Comparison of ENCODE assay signal across 16 cellular contexts in the genomic region with DNA sequence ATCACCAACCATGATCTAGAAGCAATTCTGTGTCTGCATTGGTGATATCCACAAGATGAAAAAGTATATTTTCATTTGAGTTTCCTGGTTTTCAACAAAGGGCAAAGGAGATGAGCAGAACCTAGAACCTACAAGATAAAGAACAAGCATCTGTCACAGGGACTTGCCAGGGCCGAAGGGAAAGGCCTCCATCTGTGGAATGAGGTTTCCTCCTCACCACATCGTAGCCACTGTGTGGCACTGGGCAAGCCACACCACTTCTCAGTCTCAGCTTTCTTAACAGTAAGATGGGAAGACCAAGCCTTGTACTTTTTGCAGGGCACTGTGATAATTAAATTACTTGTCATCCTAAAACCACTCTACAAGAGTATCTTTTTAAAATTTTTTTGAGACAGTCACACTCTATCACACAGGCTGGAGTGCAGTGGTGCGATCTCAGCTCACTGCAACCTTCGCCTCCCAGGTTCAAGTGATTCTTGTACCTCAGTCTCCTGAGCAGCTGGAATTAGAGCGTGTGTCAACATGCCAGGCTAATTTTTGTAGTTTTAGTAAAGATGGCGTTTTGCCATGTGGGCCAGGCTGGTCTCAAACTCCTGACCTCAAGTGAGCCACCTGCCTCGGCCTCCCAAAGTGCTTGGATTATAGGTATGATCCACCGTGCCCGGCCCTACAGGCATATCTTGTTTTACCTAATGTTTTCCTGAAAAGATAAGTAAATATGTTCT. TPM values are rescaled to one million over a fixed set of nuclear protein-coding genes. Genes with fewer than 3 reads are reported as not detected.
A peak's percentile ranks its signal among the peaks of the same experiment; 100 is the strongest.
DNase-seq lines count a peak whose midpoint lies in the region; ATAC-seq, FAIRE-seq and TF ChIP-seq lines count a peak whose summit lies in the region.
"Had no signal": no experiment of that assay in that cellular context is flagged by ENCODE, and none has a peak within 500 bp of the region (broad histone marks: within the 10 kb centered on the region; RNA-seq: fewer than 3 reads in every experiment).

No MANE protein-coding gene starts in this region.

- WGBS in GM12878 (ENCODE audit: insufficient coverage, insufficient replicate concordance, low lambda C conversion rate, missing lambda C conversion rate): 57% methylated on average over 9 of the region's 9 CpGs
- WGBS in thyroid gland, 2 donors: 41 to 52% methylated on average over 9 of the region's 9 CpGs

- no peak for TF ChIP-seq RAD21 in GM12878 (IDR thresholded peaks at IDR 0.05; ENCODE audit: insufficient read depth, low read depth, low read length)

- TF ChIP-seq POLR2A in GM12878 (IDR thresholded peaks at IDR 0.05; ENCODE audit: low read depth, low read length) (no peak), thyroid gland (IDR thresholded peaks at IDR 0.05) (no peak)

- CTCF ChIA-PET in GM12878 (lab: Yijun Ruan, JAX): interaction anchor here (1.2 to 2.5 kb wide), 2 partner anchors 75 to 89 kb away, joined by 3 to 7 read pairs; no protein-coding TSS in a partner anchor

- ATAC-seq in GM12878: peak; percentile 64
- ATAC-seq in GM19467 (IDR thresholded peaks at IDR 0.05; ENCODE audit: unreplicated experiment): no peak
- ATAC-seq: A549 had no signal

- H3K4me3 ChIP-seq in GM12878 (no peak overlapping the region), thyroid gland (replicated peaks in 1 of 3) (no peak overlapping the region)
- H3K4me3 ChIP-seq: A549, HAP-1 had no signal

- BruUV-seq in GM12878 (replicated peaks; lab: Mats Ljungman, UMichigan): no TSS peak

- no peaks in the 10 kb centered on the region; the same call in 1 of the 2 replicates for H3K79me2 ChIP-seq in GM12878 (ENCODE audit: control insufficient read depth, insufficient read depth, low read length)

- no peaks in the 10 kb centered on the region; the same call in 1 of the 2 replicates for H4K20me1 ChIP-seq in GM12878 (ENCODE audit: control insufficient read depth, insufficient read depth)

- RAD21 ChIA-PET in GM12878 (lab: Charles Lee; ENCODE audit: unreplicated experiment): interaction anchor here (1.3 kb wide), 1 partner anchor 75 kb away, joined by 5 read pairs; no protein-coding TSS in a partner anchor

- H3K27me3 ChIP-seq in GM12878 (replicated peaks in 1 of 2; ENCODE audit: control insufficient read depth in 2 of 2, insufficient read depth in 2 of 2, low read length in 1 of 2): no peaks in the 10 kb centered on the region
- no peaks in the 10 kb centered on the region for H3K27me3 ChIP-seq in thyroid gland
- H3K27me3 ChIP-seq: BE2C had no signal

- in situ Hi-C loops in GM12878 (cut with MboI): no loop called here

- TF ChIP-seq CTCF in GM12878 (IDR thresholded peaks at IDR 0.05 in 2 of 3, conservative IDR thresholded peaks at IDR 0.05 in 1 of 3; ENCODE audit: control insufficient read depth in 2 of 3, extremely low read depth in 1 of 3, insufficient read depth in 1 of 3, low read depth in 3 of 3, low read length in 3 of 3): no peak
- TF ChIP-seq CTCF in thyroid gland (IDR thresholded peaks at IDR 0.05): no peak

- H3K36me3 ChIP-seq in GM12878 (ENCODE audit: control insufficient read depth in 2 of 2, insufficient read depth in 2 of 2, low read length in 1 of 2) (no peaks in the 10 kb centered on the region), thyroid gland (no peaks in the 10 kb centered on the region)
- H3K36me3 ChIP-seq: BE2C, HAP-1 had no signal

- no peak overlapping the region for H3K9ac ChIP-seq in GM12878 (ENCODE audit: control insufficient read depth, insufficient read depth, low read length)

- POLR2A ChIA-PET in GM12878 (lab: Charles Lee): no interaction called here

- intact Hi-C loops in GM12878 (cut with micrococcal nuclease; ENCODE audit: unreplicated experiment): no loop called here
- intact Hi-C loops in thyroid gland (cut with DNase I): no loop called here

- SMC1A ChIA-PET in GM12878 (lab: Charles Lee; ENCODE audit: uncharacterized antibody, unreplicated experiment): interaction anchor here (1.3 to 2.1 kb wide), 2 partner anchors 14 to 41 kb away, joined by 4 read pairs; no protein-coding TSS in a partner anchor

- H2AFZ ChIP-seq in GM12878 (ENCODE audit: control insufficient read depth, low read depth, low read length): no peak overlapping the region

- FAIRE-seq in GM12878 (lab: Jason Lieb, UNC): no peak
- FAIRE-seq: A549, D721Med, GM19239, H1 had no signal

- H3K4me1 ChIP-seq in GM12878 (ENCODE audit: control insufficient read depth, insufficient read depth, low read length): no peaks in the 10 kb centered on the region
- H3K4me1 ChIP-seq in thyroid gland: peaks cover 0 to 26% of the 10 kb centered on the region in 2 donors
- H3K4me1 ChIP-seq: A549, HAP-1 had no signal

- DNase-seq in DMS79 (lab: John Stamatoyannopoulos, UW) (peak; percentile 1), GDM1 (lab: John Stamatoyannopoulos, UW) (peak; percentile 12), GM12878 (ENCODE audit: low read depth, low spot score) (no peak), thyroid gland (peak; percentile 71 to 75), NCI-H446 treated with DMSO at 0.1 percent for 48 hours (lab: John Stamatoyannopoulos, UW) (no peak)
- DNase-seq: CD4-positive, alpha-beta memory T cell; COR-L47; DMS53 had no signal

- no peaks in the 10 kb centered on the region for H3K9me3 ChIP-seq in GM12878 (replicated peaks; ENCODE audit: control insufficient read depth, insufficient read depth, low read length)
- no peaks in the 10 kb centered on the region for H3K9me3 ChIP-seq in thyroid gland
- H3K9me3 ChIP-seq: A549, BE2C, HAP-1 had no signal

- no peak for TF ChIP-seq EP300 in GM12878 (IDR thresholded peaks at IDR 0.05; ENCODE audit: borderline replicate concordance in 1 of 2, control insufficient read depth in 1 of 2, low read depth in 2 of 2, low read length in 2 of 2)

- H3K4me2 ChIP-seq in GM12878 (ENCODE audit: control insufficient read depth, insufficient read depth): no peak overlapping the region
- H3K4me2 ChIP-seq: A549 had no signal

- no peak overlapping the region for H3K27ac ChIP-seq in GM12878 (ENCODE audit: control insufficient read depth, insufficient read depth)
- H3K27ac ChIP-seq in thyroid gland: peak overlapping the region in 2 of 3 donors; percentile 7 to 36
- H3K27ac ChIP-seq: A549, C4-2B had no signal

TF ChIP-seq in GM12878, 131 proteins besides CTCF, POLR2A, EP300 and RAD21:
- no peak for TF ChIP-seq SPI1 (IDR thresholded peaks at IDR 0.05; ENCODE audit: borderline replicate concordance, insufficient read depth, low read depth, low read length)
- TF ChIP-seq RFX5 (IDR thresholded peaks at IDR 0.05; ENCODE audit: low read depth, low read length): no peak
- no peak for TF ChIP-seq TBL1XR1 (IDR thresholded peaks at IDR 0.05; ENCODE audit: low read depth, low read length)

RNA-seq across cellular contexts. Expression of a gene that starts 45.8 kb away (rescaled TPM):
- 66.4 and 67.1 TPM in 2 replicates for total RNA-seq in GM12878 (2013; cell fraction: nucleolus; rRNA removed)
- 1.9 and 2.3 TPM in 2 replicates for total RNA-seq in GM12878 (2014; rRNA removed)
- 1.3 and 1.7 TPM in 2 replicates for total RNA-seq in GM12878 (2014; rRNA removed; fragmentation: Illumina TruSeq; extraction: Trizol)
- 3.2 and 3.5 TPM in 2 replicates for total RNA-seq in GM12878 (2021)
- 1.4 TPM for polyA plus RNA-seq in GM12878 (2011; ENCODE audit: low read depth)
- polyA plus RNA-seq in GM12878 (2011; rRNA removed): 6.0 and 12.7 TPM in 2 replicates
- 9.3 and 11.5 TPM in 2 replicates for polyA plus RNA-seq in GM12878 (2011; cell fraction: cytosol; rRNA removed)
- polyA plus RNA-seq in GM12878 (2011; cell fraction: nucleus; rRNA removed): 69.0 and 70.5 TPM in 2 replicates
- 2.4 and 2.8 TPM in 2 replicates for polyA plus RNA-seq in GM12878 (2012)
- 2.1 and 2.5 TPM in 2 replicates for polyA plus RNA-seq in GM12878 (2014; fragmentation: Illumina TruSeq; extraction: Trizol)
- polyA plus RNA-seq in GM12878 (2014; fragmentation: Nextera tagmentation; extraction: Ambion mirVana): under 1 TPM; 0.05 to 0.06 TPM
- 2.3 and 2.5 TPM in 2 replicates for polyA plus RNA-seq in GM12878 (2014; rRNA removed)
- polyA plus RNA-seq in GM12878 (2016; fragmentation: Nextera tagmentation; extraction: Ambion mirVana): 1 to 10 TPM in 1 of 2 experiments, under 1 TPM in 1; 0.64 to 1.4 TPM
- polyA minus RNA-seq in GM12878 (2011; rRNA and poly(A)+ RNA removed): 15.2 and 19.5 TPM in 2 replicates
- polyA minus RNA-seq in GM12878 (2011; cell fraction: cytosol; rRNA and poly(A)+ RNA removed): 8.3 and 9.8 TPM in 2 replicates
- 22.5 and 37.3 TPM in 2 replicates for polyA minus RNA-seq in GM12878 (2011; cell fraction: nucleus; rRNA and poly(A)+ RNA removed)
- total RNA-seq in thyroid gland: 10 to 100 TPM; 31.2 to 56.2 (median 47.4) TPM

Comparison
In these comparisons a context has a peak if more than half of its experiments do, and no peak if none do; other contexts are left out.
1. DNase-seq: peak in DMS79 (single experiment), GDM1 (single experiment) and thyroid gland (2 of 2); none in GM12878 (single experiment) and NCI-H446 treated with DMSO at 0.1 percent for 48 hours (single experiment).